Comparison of ENCODE assay signal across 8 cellular contexts in genomic region chr7:105320896-105321295, GRCh38.
"Had no signal": no experiment of that assay in that cellular context is flagged by ENCODE, and none has a peak within 500 bp of the region (broad histone marks: within the 10 kb centered on the region; RNA-seq: fewer than 3 reads in every experiment).

No MANE protein-coding gene starts in this region.

- ATAC-seq: GM23338, HCT116 had no signal

- H3K4me2 ChIP-seq: GM23338 had no signal

- DNase-seq: GM23248, H7, H9, HCEC 1CT, HFFc6 had no signal

- H2AFZ ChIP-seq: GM23248, GM23338 had no signal

- H3K4me3 Mint-ChIP-seq: GM23338, H9, HFFc6 had no signal

- H3K36me3 ChIP-seq: HAP-1 had no signal

- H3K4me3 ChIP-seq: GM23248, GM23338, HAP-1 had no signal

- H3K27ac Mint-ChIP-seq: GM23338, HFFc6 had no signal

- H3K27ac ChIP-seq: GM23248 had no signal

- H3K9me3 ChIP-seq: HAP-1 had no signal

- H3K9me3 Mint-ChIP-seq: GM23338, H9, HFFc6 had no signal

- H3K9ac ChIP-seq: GM23248 had no signal
